ENCODE assay signal across 8 cellular contexts in the genomic region with DNA sequence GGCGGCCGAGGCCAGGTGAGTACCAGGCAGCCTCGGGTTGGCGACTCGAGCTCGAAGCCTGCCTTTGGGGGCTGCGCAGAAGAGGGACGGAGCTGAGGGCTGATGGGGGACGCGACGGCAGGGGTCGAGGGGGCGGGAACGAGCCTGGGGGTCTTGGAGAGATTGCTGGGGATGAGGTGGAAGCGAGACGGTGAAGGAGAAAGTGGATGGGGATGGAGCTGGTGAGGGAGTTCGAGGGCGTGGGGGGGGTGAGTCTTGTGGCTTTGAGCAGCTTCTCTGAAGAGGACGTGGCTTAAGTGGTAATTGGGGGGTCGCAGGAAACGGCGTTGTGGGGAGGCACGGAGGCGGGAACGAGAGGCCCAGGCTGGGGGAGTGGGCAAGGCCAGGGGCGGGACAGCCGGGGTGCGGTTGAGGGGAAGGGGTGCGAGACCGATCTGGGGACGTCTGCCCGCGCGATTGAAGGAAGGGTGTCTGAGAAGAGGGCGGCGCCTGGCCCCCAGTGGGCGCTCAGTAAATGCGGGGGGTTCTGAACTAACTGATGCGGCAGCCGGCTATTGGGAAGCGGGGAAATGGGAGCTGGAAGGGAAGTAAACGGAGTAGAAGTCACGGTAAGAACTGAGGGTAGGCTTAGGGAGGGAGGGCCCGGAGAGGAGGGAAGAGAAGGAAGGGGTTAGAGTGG. TPM values are rescaled to one million over a fixed set of nuclear protein-coding genes. Genes with fewer than 3 reads are reported as not detected.
DNase-seq lines count a peak whose midpoint lies in the region; ATAC-seq and TF ChIP-seq lines count a peak whose summit lies in the region.

No MANE protein-coding gene starts in this region.

- peaks cover 85% of the 10 kb centered on the region for H3K79me2 ChIP-seq in HCT116 (ENCODE audit: insufficient read depth, low read length)

- H3K27ac Mint-ChIP-seq in T-helper 1 cell treated with Interleukin-12 subunit alpha and Interleukin-12 subunit beta and Interleukin-4 antibody, amounts not matched to agents 30 μg/mL and 1 μg/mL, for 36 hours = peak overlapping the region; percentile 96
- peak overlapping the region; percentile 91 to 97 (median 95) for H3K27ac Mint-ChIP-seq in brain

- intact Hi-C loops in HCT116 (cut with micrococcal nuclease) = loop anchor here (5.0 kb wide), 1 partner anchor 151 kb away; a partner anchor contains a TSS

- BruUV-seq in HCT116 (replicated peaks; lab: Mats Ljungman, UMichigan) = no TSS peak

- TF ChIP-seq RAD21 in HCT116 (IDR thresholded peaks at IDR 0.05; ENCODE audit: low read depth) = no peak

- DNase-seq in AG08395 (ENCODE audit: low spot score) (peak; percentile 10), HCT116 (ENCODE audit: low read depth, low spot score) (no peak), kidney tubule cell (ENCODE audit: low spot score) (peak; percentile 26)
- peak; percentile 43 for DNase-seq in stimulated activated CD4-positive, alpha-beta T cell treated with anti-CD3 and anti-CD28 coated beads, Interleukin-4, amount 100 ng/mL, for 24 hours

- H3K4me2 ChIP-seq in HCT116 (ENCODE audit: low read length) = peak overlapping the region; percentile 87

- peak overlapping the region; percentile 91 for H3K9ac ChIP-seq in HCT116 (ENCODE audit: low read length)

- no peaks in the 10 kb centered on the region for H3K9me3 Mint-ChIP-seq in T-helper 1 cell treated with Interleukin-12 subunit alpha and Interleukin-12 subunit beta and Interleukin-4 antibody, amounts not matched to agents 30 μg/mL and 1 μg/mL, for 36 hours
- peaks cover 0 to 4% (median 0%) of the 10 kb centered on the region in 5 experiments for H3K9me3 Mint-ChIP-seq in brain

- peaks cover 14% of the 10 kb centered on the region for H3K36me3 Mint-ChIP-seq in T-helper 1 cell treated with Interleukin-12 subunit alpha and Interleukin-12 subunit beta and Interleukin-4 antibody, amounts not matched to agents 30 μg/mL and 1 μg/mL, for 36 hours (ENCODE audit: low read depth)
- no peaks in the 10 kb centered on the region for H3K36me3 Mint-ChIP-seq in brain

- ATAC-seq in HCT116 (no peak), HG02938 (IDR thresholded peaks at IDR 0.05; ENCODE audit: unreplicated experiment) (no peak), HG03342 (IDR thresholded peaks at IDR 0.05; ENCODE audit: unreplicated experiment) (no peak)

- H3K27ac ChIP-seq in HCT116 (ENCODE audit: low read depth, low read length) = peak overlapping the region; percentile 70

- CTCF ChIA-PET in HCT116 (lab: Charles Lee) = no interaction called here

- H3K36me3 ChIP-seq in HCT116 (ENCODE audit: control insufficient read depth in 1 of 2, insufficient read depth in 2 of 2, low read length in 2 of 2) = peaks cover 0 to 3% of the 10 kb centered on the region in 2 experiments; a peak in 1 of 4 replicates

- no peaks in the 10 kb centered on the region for H3K27me3 ChIP-seq in HCT116 (ENCODE audit: insufficient read depth, low read length)

- H3K4me3 ChIP-seq in HCT116 (replicated peaks in 1 of 2; ENCODE audit: low read depth in 1 of 2, low read length in 2 of 2) = peak overlapping the region; percentile 71 to 91

- POLR2A ChIA-PET in HCT116 (lab: Charles Lee) = interaction anchor here (0.5 to 0.6 kb wide), 2 partner anchors 10 to 146 kb away, joined by 3 read pairs; no protein-coding TSS in a partner anchor

- peak overlapping the region; percentile 100 for H3K4me3 Mint-ChIP-seq in T-helper 1 cell treated with Interleukin-12 subunit alpha and Interleukin-12 subunit beta and Interleukin-4 antibody, amounts not matched to agents 30 μg/mL and 1 μg/mL, for 36 hours
- peak overlapping the region; percentile 96 to 100 (median 99) for H3K4me3 Mint-ChIP-seq in brain

- H3K27me3 Mint-ChIP-seq in T-helper 1 cell treated with Interleukin-12 subunit alpha and Interleukin-12 subunit beta and Interleukin-4 antibody, amounts not matched to agents 30 μg/mL and 1 μg/mL, for 36 hours (ENCODE audit: low read depth) = no peaks in the 10 kb centered on the region
- H3K27me3 Mint-ChIP-seq in brain = peaks cover 8% of the 10 kb centered on the region

- RAD21 ChIA-PET in HCT116 (lab: Charles Lee; ENCODE audit: low non-redundant PET in 1 of 2, low total read pairs in 2 of 2, uncharacterized antibody in 2 of 2, unreplicated experiment in 2 of 2) = interaction anchor here in 1 of 2 experiments (0.7 kb wide), 1 partner anchor 115 kb away, joined by 4 read pairs; no protein-coding TSS in a partner anchor

- TF ChIP-seq CTCF in HCT116 (IDR thresholded peaks at IDR 0.05 in 2 of 3, conservative IDR thresholded peaks at IDR 0.05 in 1 of 3; ENCODE audit: borderline replicate concordance in 1 of 3, insufficient read depth in 1 of 3, low read depth in 2 of 3, low read length in 2 of 3) (no peak), brain (conservative IDR thresholded peaks at IDR 0.05) (no peak)

- peaks cover 18 to 48% of the 10 kb centered on the region in 2 experiments for H3K4me1 ChIP-seq in HCT116 (ENCODE audit: control insufficient read depth in 1 of 2, insufficient read depth in 2 of 2, low read length in 2 of 2)

- no peaks in the 10 kb centered on the region for H4K20me1 ChIP-seq in HCT116 (ENCODE audit: insufficient read depth)

- H3K9me2 ChIP-seq in HCT116 (ENCODE audit: insufficient read depth) = no peaks in the 10 kb centered on the region

- TF ChIP-seq POLR2A in HCT116 (IDR thresholded peaks at IDR 0.05; ENCODE audit: borderline replicate concordance, extremely low read depth, insufficient read depth, insufficient read length) = no peak

- peaks cover 48% of the 10 kb centered on the region for H3K4me1 Mint-ChIP-seq in T-helper 1 cell treated with Interleukin-12 subunit alpha and Interleukin-12 subunit beta and Interleukin-4 antibody, amounts not matched to agents 30 μg/mL and 1 μg/mL, for 36 hours (ENCODE audit: low read depth)
- peaks cover 62% of the 10 kb centered on the region for H3K4me1 Mint-ChIP-seq in brain

- no peak overlapping the region for H2AFZ ChIP-seq in HCT116 (ENCODE audit: low read depth, low read length, poor library complexity, severe bottlenecking)

- H3K9me3 ChIP-seq in HCT116 (ENCODE audit: control insufficient read depth in 1 of 2, insufficient read depth in 1 of 2, low read depth in 1 of 2, low read length in 2 of 2) = no peaks in the 10 kb centered on the region

TF ChIP-seq in HCT116, 20 proteins besides CTCF, POLR2A, EP300 and RAD21:
- TF ChIP-seq, protein P1, sequence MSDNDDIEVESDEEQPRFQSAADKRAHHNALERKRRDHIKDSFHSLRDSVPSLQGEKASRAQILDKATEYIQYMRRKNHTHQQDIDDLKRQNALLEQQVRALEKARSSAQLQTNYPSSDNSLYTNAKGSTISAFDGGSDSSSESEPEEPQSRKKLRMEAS (IDR thresholded peaks at IDR 0.05) = no peak
- TF ChIP-seq JUND (IDR thresholded peaks at IDR 0.05) (no peak), EZH2 (IDR thresholded peaks at IDR 0.05) (no peak), POLR2AphosphoS5 (IDR thresholded peaks at IDR 0.05; ENCODE audit: low read depth, low read length) (no peak), ZFX (IDR thresholded peaks at IDR 0.05) (no peak)
- TF ChIP-seq, protein P2, sequence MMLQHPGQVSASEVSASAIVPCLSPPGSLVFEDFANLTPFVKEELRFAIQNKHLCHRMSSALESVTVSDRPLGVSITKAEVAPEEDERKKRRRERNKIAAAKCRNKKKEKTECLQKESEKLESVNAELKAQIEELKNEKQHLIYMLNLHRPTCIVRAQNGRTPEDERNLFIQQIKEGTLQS (IDR thresholded peaks at IDR 0.05) = no peak

RNA-seq across cellular contexts. Expression of a gene that starts 0.4 kb away (rescaled TPM):
- 74.6 TPM for total RNA-seq in HCT116 (2021; ENCODE audit: unreplicated experiment)
- 51.3 and 57.0 TPM in 2 replicates for polyA plus RNA-seq in HCT116 (2012)
- 41.2 TPM for polyA plus RNA-seq in brain (ENCODE audit: insufficient read depth, low read depth, low replicate concordance)

RNA-seq across cellular contexts. Expression of a gene that starts 0.7 kb away (rescaled TPM):
- 23.6 TPM for total RNA-seq in HCT116 (2021; ENCODE audit: unreplicated experiment)
- polyA plus RNA-seq in HCT116 (2012) = 11.7 and 13.8 TPM in 2 replicates
- 12.7 TPM for polyA plus RNA-seq in brain (ENCODE audit: insufficient read depth, low read depth, low replicate concordance)

RNA-seq across cellular contexts. Expression of a gene that starts 49.4 kb away (rescaled TPM):
- 0.20 TPM for total RNA-seq in HCT116 (2021; ENCODE audit: unreplicated experiment)
- 0.03 and 0.22 TPM in 2 replicates for polyA plus RNA-seq in HCT116 (2012)
- 4.1 TPM for polyA plus RNA-seq in brain (ENCODE audit: insufficient read depth, low read depth, low replicate concordance)
